8 cellular contexts compared by ENCODE assay signal in the genomic region with DNA sequence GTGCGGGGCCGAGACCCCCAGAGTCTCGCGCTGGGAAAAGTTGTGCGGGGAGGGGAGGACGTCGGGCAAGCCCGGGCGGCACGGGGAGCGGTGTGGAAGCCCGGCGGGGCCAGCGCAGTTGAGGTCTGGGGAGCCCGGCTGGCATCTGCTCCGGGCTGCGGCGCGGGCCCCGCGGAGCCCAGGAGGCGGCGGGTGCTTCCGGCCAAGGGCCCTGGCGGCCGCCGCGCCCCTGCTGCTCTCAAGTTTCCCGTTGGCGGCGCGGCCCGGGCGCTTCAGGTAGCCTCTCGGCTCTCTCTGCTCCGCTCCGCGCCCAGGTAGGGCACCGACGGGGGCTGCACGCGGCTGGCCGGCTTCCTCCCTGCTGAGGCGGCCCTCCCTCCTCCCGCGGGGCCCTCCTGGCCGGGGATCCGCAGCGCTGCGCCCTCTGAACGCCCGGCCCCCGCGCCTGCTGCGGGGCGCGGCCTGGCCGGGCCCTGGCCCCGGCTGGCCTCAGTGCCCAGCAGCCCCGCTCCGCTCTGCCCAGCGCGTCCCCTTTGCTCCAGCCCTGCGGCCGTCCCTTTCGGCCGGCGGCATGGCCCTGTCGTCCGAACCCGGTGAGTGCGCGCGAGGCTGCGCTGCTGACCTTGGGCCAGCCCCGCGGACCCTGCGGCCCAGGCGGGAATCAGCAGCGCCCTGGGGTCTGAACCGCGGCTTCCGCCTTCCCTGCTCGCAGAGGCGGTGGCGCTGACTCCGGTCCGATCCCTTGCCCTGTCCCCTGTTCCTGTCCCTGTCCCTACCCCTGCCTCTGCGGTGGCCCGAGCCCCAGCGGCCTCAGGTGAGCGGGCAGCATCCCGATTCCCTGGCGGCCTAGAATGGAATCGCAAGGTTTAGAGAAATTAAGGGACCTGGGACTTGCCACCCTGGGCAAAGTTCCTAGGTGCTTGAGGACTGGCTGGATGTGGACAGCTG.
A peak's percentile ranks its signal among the peaks of the same experiment; 100 is the strongest.
DNase-seq lines count a peak whose midpoint lies in the region; ATAC-seq and TF ChIP-seq lines count a peak whose summit lies in the region.

No MANE protein-coding gene starts in this region.

- no peaks in the 10 kb centered on the region for H3K36me3 ChIP-seq in muscle layer of duodenum (ENCODE audit: control insufficient read depth in 1 of 2, insufficient read depth in 2 of 2, low read length in 2 of 2)
- no peaks in the 10 kb centered on the region for H3K36me3 ChIP-seq in tibial artery

- H3K4me1 Mint-ChIP-seq in activated T-cell treated with anti-CD3 and anti-CD28 coated beads, Interleukin-2, amount 50 U/mL, for 24 hours (ENCODE audit: low read depth): peaks cover 54% of the 10 kb centered on the region

- H3K36me3 Mint-ChIP-seq in activated T-cell treated with anti-CD3 and anti-CD28 coated beads, Interleukin-2, amount 50 U/mL, for 24 hours (ENCODE audit: low read depth): no peaks in the 10 kb centered on the region

- H3K9me3 ChIP-seq in muscle layer of duodenum (ENCODE audit: control insufficient read depth in 1 of 2, low read length in 2 of 2) (no peaks in the 10 kb centered on the region), tibial artery (no peaks in the 10 kb centered on the region)

- peak; percentile 70 to 71 for DNase-seq in NCI-H1930 (lab: John Stamatoyannopoulos, UW)
- peak; percentile 75 for DNase-seq in activated T-cell treated with anti-CD3 and anti-CD28 coated beads, Interleukin-2, amount 50 U/mL, for 24 hours
- DNase-seq in erythroblast (lab: John Stamatoyannopoulos, UW): peak; percentile 55 to 56
- no peak for DNase-seq in tibial artery

- H3K4me3 Mint-ChIP-seq in activated T-cell treated with anti-CD3 and anti-CD28 coated beads, Interleukin-2, amount 50 U/mL, for 24 hours: peak overlapping the region; percentile 76

- peak overlapping the region; percentile 55 for H3K4me3 ChIP-seq in GM12875 (ENCODE audit: low read depth, low read length)
- peak overlapping the region; percentile 52 to 63 for H3K4me3 ChIP-seq in muscle layer of duodenum (ENCODE audit: low read depth in 1 of 2, low read length in 2 of 2)
- peak overlapping the region; percentile 52 to 60 for H3K4me3 ChIP-seq in tibial artery

- no peak for ATAC-seq in HG03457 (IDR thresholded peaks at IDR 0.05; ENCODE audit: unreplicated experiment)
- ATAC-seq in HG02610 (IDR thresholded peaks at IDR 0.05; ENCODE audit: unreplicated experiment): no peak

- peak; percentile 14 for TF ChIP-seq POLR2A in erythroblast (IDR thresholded peaks at IDR 0.05; ENCODE audit: low read length)

- no peaks in the 10 kb centered on the region for H3K9me3 Mint-ChIP-seq in activated T-cell treated with anti-CD3 and anti-CD28 coated beads, Interleukin-2, amount 50 U/mL, for 24 hours

- peaks cover 4 to 14% of the 10 kb centered on the region in 2 donors for H3K4me1 ChIP-seq in muscle layer of duodenum (ENCODE audit: control insufficient read depth in 1 of 2, insufficient read depth in 2 of 2, low read length in 2 of 2)
- H3K4me1 ChIP-seq in tibial artery: peaks cover 0 to 17% (median 11%) of the 10 kb centered on the region in 4 donors

- H3K27me3 Mint-ChIP-seq in activated T-cell treated with anti-CD3 and anti-CD28 coated beads, Interleukin-2, amount 50 U/mL, for 24 hours: no peaks in the 10 kb centered on the region

- TF ChIP-seq CTCF in GM12875 (IDR thresholded peaks at IDR 0.05; ENCODE audit: borderline replicate concordance, insufficient read depth, low read depth, low read length) (peak; percentile 34; the same call in 1 of the 2 replicates), tibial artery (IDR thresholded peaks at IDR 0.05) (peak; percentile 19 to 23)

- H3K27ac ChIP-seq in muscle layer of duodenum (ENCODE audit: low read length): no peak overlapping the region
- H3K27ac ChIP-seq in tibial artery: no peak overlapping the region

- H3K27ac Mint-ChIP-seq in activated T-cell treated with anti-CD3 and anti-CD28 coated beads, Interleukin-2, amount 50 U/mL, for 24 hours: peak overlapping the region; percentile 90

- intact Hi-C loops in tibial artery (cut with DNase I; ENCODE audit: low total_unique reads): no loop called here

- H3K27me3 ChIP-seq in muscle layer of duodenum (ENCODE audit: low read depth, low read length) (no peaks in the 10 kb centered on the region), tibial artery (peaks cover 0 to 14% of the 10 kb centered on the region in 2 donors)

Comparison
In these comparisons a context has a peak if more than half of its experiments do, and no peak if none do; other contexts are left out.
1. DNase-seq: peak in NCI-H1930 (2 of 2), activated T-cell treated with anti-CD3 and anti-CD28 coated beads, Interleukin-2, amount 50 U/mL, for 24 hours (single experiment) and erythroblast (2 of 2); none in tibial artery (0 of 2).
2. Peak in every context shown above with its lines, with median percentiles within 50 percentile points of each other: H3K4me3 ChIP-seq.